16 cellular contexts compared by ENCODE assay signal in genomic region chr2:11521730-11522129, GRCh38. TPM values are rescaled to one million over a fixed set of nuclear protein-coding genes. Genes with fewer than 3 reads are reported as not detected.
DNase-seq lines count a peak whose midpoint lies in the region; ATAC-seq and TF ChIP-seq lines count a peak whose summit lies in the region.
"Had no signal": no experiment of that assay in that cellular context is flagged by ENCODE, and none has a peak within 500 bp of the region (broad histone marks: within the 10 kb centered on the region; RNA-seq: fewer than 3 reads in every experiment).

No MANE protein-coding gene starts in this region.

- ATAC-seq in HG03432 (IDR thresholded peaks at IDR 0.05; ENCODE audit: unreplicated experiment), result no peak
- ATAC-seq: HCT116 had no signal

- peak overlapping the region; percentile 4 for H3K27ac Mint-ChIP-seq in mesothelial cell of epicardium
- H3K27ac Mint-ChIP-seq: B cell; CD4-positive, alpha-beta memory T cell had no signal

- no peak overlapping the region for H3K4me3 Mint-ChIP-seq in mesothelial cell of epicardium
- H3K4me3 Mint-ChIP-seq: B cell; CD4-positive, alpha-beta memory T cell had no signal

- no peaks in the 10 kb centered on the region for H3K36me3 Mint-ChIP-seq in mesothelial cell of epicardium
- H3K36me3 Mint-ChIP-seq: CD4-positive, alpha-beta memory T cell had no signal

- peaks cover 7% of the 10 kb centered on the region for H3K9me3 Mint-ChIP-seq in mesothelial cell of epicardium

- H3K27me3 Mint-ChIP-seq in mesothelial cell of epicardium (ENCODE audit: low read depth), result no peaks in the 10 kb centered on the region

- TF ChIP-seq CTCF in mesothelial cell of epicardium (IDR thresholded peaks at IDR 0.05; ENCODE audit: unreplicated experiment), result no peak

- no peaks in the 10 kb centered on the region for H3K4me1 Mint-ChIP-seq in mesothelial cell of epicardium
- H3K4me1 Mint-ChIP-seq: B cell; CD4-positive, alpha-beta memory T cell had no signal

- peak; percentile 38 for DNase-seq in RPMI7951 (ENCODE audit: low read depth)
- peak in 6 of 61 donors; percentile 22 to 41 (median 31) for DNase-seq in caudate nucleus (lab: John Stamatoyannopoulos, UW)
- no peak for DNase-seq in mesothelial cell of epicardium (ENCODE audit: low spot score in 2 of 2, unreplicated experiment in 2 of 2)
- DNase-seq in stimulated activated naive CD4-positive, alpha-beta T cell (lab: John Stamatoyannopoulos, UW), result no peak
- DNase-seq in NCI-H526 treated with DMSO at 0.1 percent for 48 hours (lab: John Stamatoyannopoulos, UW), result no peak
- DNase-seq: Caco-2; CD4-positive, alpha-beta memory T cell; DMS53; GF-D8; GM23248; IMR-90 had no signal

- peak overlapping the region; percentile 69 for H3K27ac ChIP-seq in caudate nucleus (ENCODE audit: low read depth, low read length)
- peak overlapping the region; percentile 77 for H3K27ac ChIP-seq in temporal lobe (ENCODE audit: low read depth, low read length)
- H3K27ac ChIP-seq: C4-2B, GM23248 had no signal

RNA-seq across cellular contexts. Expression of gene GREB1, which starts 12.1 kb away (rescaled TPM):
- total RNA-seq in RPMI7951 (2014; rRNA removed; shearing (Covaris generic)), result 0.78 and 0.84 TPM in 2 replicates
- total RNA-seq in mesothelial cell of epicardium (22.9 to 26.6 TPM (median 26.6 TPM) in 3 replicates), temporal lobe (3.0 TPM)
- total RNA-seq: GM23248, IMR-90 had no signal

RNA-seq across cellular contexts. Expression of gene E2F6, which starts 55.8 kb away (rescaled TPM):
- total RNA-seq in RPMI7951 (2014; rRNA removed; shearing (Covaris generic)), result 19.1 and 22.0 TPM in 2 replicates
- 21.7 to 24.3 TPM (median 23.1 TPM) in 3 replicates for total RNA-seq in mesothelial cell of epicardium
- total RNA-seq in temporal lobe, result 8.9 TPM
